In genomic region chr5:10702040-10702629, GRCh38 we compare ENCODE assay signal across 10 cellular contexts. TPM values are rescaled to one million over a fixed set of nuclear protein-coding genes. Genes with fewer than 3 reads are reported as not detected.
DNase-seq lines count a peak whose midpoint lies in the region; ATAC-seq and TF ChIP-seq lines count a peak whose summit lies in the region.
"Had no signal": no experiment of that assay in that cellular context is flagged by ENCODE, and none has a peak within 500 bp of the region (broad histone marks: within the 10 kb centered on the region; RNA-seq: fewer than 3 reads in every experiment).

No MANE protein-coding gene starts in this region.

- intact Hi-C loops in naive thymus-derived CD4-positive, alpha-beta T cell (cut with micrococcal nuclease), result loop anchor here in 1 of 2 donors (5.0 kb wide), 1 partner anchor 60 kb away; the partner anchor contains the start of gene DAP

- no peaks in the 10 kb centered on the region for H3K27me3 Mint-ChIP-seq in naive thymus-derived CD4-positive, alpha-beta T cell

- H3K4me1 Mint-ChIP-seq in naive thymus-derived CD4-positive, alpha-beta T cell, result peaks cover 38 to 58% (median 52%) of the 10 kb centered on the region in 7 donors

- no peak for TF ChIP-seq CTCF in retinal pigment epithelial cell (conservative IDR thresholded peaks at IDR 0.05; ENCODE audit: low read depth, low read length)

- POLR2A ChIA-PET in naive thymus-derived CD4-positive, alpha-beta T cell (lab: Charles Lee), result interaction anchor here (1.3 kb wide), 1 partner anchor 59 kb away, joined by 3 read pairs; the partner anchor contains the start of gene DAP

- no peaks in the 10 kb centered on the region for H3K9me3 Mint-ChIP-seq in naive thymus-derived CD4-positive, alpha-beta T cell

- no peaks in the 10 kb centered on the region for H3K9me3 ChIP-seq in SJSA1 (replicated peaks)
- H3K9me3 ChIP-seq in naive thymus-derived CD4-positive, alpha-beta T cell (ENCODE audit: control insufficient read depth in 2 of 3, low read length in 3 of 3), result no peaks in the 10 kb centered on the region
- H3K9me3 ChIP-seq: neutrophil had no signal

- no peak overlapping the region for H3K4me3 Mint-ChIP-seq in naive thymus-derived CD4-positive, alpha-beta T cell

- peak overlapping the region in 1 of 9 donors; percentile 42 for H3K27ac Mint-ChIP-seq in naive thymus-derived CD4-positive, alpha-beta T cell

- H3K36me3 ChIP-seq in SJSA1, result peaks cover 45% of the 10 kb centered on the region
- no peaks in the 10 kb centered on the region for H3K36me3 ChIP-seq in naive thymus-derived CD4-positive, alpha-beta T cell (ENCODE audit: control insufficient read depth in 2 of 3, insufficient read depth in 3 of 3, low read length in 3 of 3)

- H3K27me3 ChIP-seq in SJSA1 (replicated peaks), result no peaks in the 10 kb centered on the region
- no peaks in the 10 kb centered on the region for H3K27me3 ChIP-seq in naive thymus-derived CD4-positive, alpha-beta T cell (ENCODE audit: control insufficient read depth in 2 of 2, insufficient read depth in 2 of 2, low read length in 2 of 2)
- H3K27me3 ChIP-seq: neutrophil had no signal

- H3K36me3 Mint-ChIP-seq in naive thymus-derived CD4-positive, alpha-beta T cell, result peaks cover 0 to 18% (median 0%) of the 10 kb centered on the region in 5 donors

- peak overlapping the region; percentile 71 for H3K27ac ChIP-seq in SJSA1
- H3K27ac ChIP-seq in naive thymus-derived CD4-positive, alpha-beta T cell (ENCODE audit: low read depth, low read length), result no peak overlapping the region
- H3K27ac ChIP-seq: neutrophil had no signal

- H3K4me3 ChIP-seq in SJSA1 (no peak overlapping the region), retinal pigment epithelial cell (ENCODE audit: low read length) (no peak overlapping the region)
- no peak overlapping the region for H3K4me3 ChIP-seq in naive thymus-derived CD4-positive, alpha-beta T cell (ENCODE audit: low read length)

- CTCF ChIA-PET in naive thymus-derived CD4-positive, alpha-beta T cell (lab: Charles Lee), result interaction anchor here (0.8 to 1.2 kb wide), 3 partner anchors 42 to 86 kb away, joined by 3 read pairs; no protein-coding TSS in a partner anchor

- peaks cover 57% of the 10 kb centered on the region for H3K4me1 ChIP-seq in SJSA1 (replicated peaks)
- peaks cover 7 to 14% of the 10 kb centered on the region in 2 donors for H3K4me1 ChIP-seq in naive thymus-derived CD4-positive, alpha-beta T cell (ENCODE audit: control insufficient read depth in 2 of 2, insufficient read depth in 2 of 2, low read length in 2 of 2)

- DNase-seq in ELF-1 (ENCODE audit: low read depth, low spot score), result peak; percentile 61
- peak; percentile 91 to 95 for DNase-seq in SJSA1 (ENCODE audit: low read depth in 1 of 2, low spot score in 2 of 2)
- DNase-seq in fibroblast of peridontal ligament (ENCODE audit: extremely low read depth), result peak; percentile 91
- DNase-seq in retinal pigment epithelial cell (ENCODE audit: low read depth), result peak; percentile 99
- DNase-seq in DMS 273 treated with DMSO at 0.1 percent for 48 hours (lab: John Stamatoyannopoulos, UW), result no peak
- no peak for DNase-seq in naive thymus-derived CD4-positive, alpha-beta T cell
- DNase-seq in NCI-H146 (lab: John Stamatoyannopoulos, UW), result no peak
- DNase-seq: SIG-M5 had no signal

- no peak for ATAC-seq in naive thymus-derived CD4-positive, alpha-beta T cell
- ATAC-seq in GM18870 (IDR thresholded peaks at IDR 0.05; ENCODE audit: unreplicated experiment), result no peak

RNA-seq across cellular contexts. Expression of gene DAP, which starts 58.9 kb away (rescaled TPM):
- 40.6 and 64.6 TPM in 2 replicates for total RNA-seq in SJSA1 (2014; rRNA removed; shearing (Covaris generic))
- 10 to 100 TPM; 31.9 to 58.6 (median 38.5) TPM for total RNA-seq in naive thymus-derived CD4-positive, alpha-beta T cell
- polyA plus RNA-seq in naive thymus-derived CD4-positive, alpha-beta T cell, result 10 to 100 TPM; 60.9 to 91.6 TPM

Comparison
In these comparisons a context has a peak if more than half of its experiments do, and no peak if none do; other contexts are left out.
1. DNase-seq: peak in ELF-1 (single experiment), SJSA1 (2 of 2), fibroblast of peridontal ligament (single experiment) and retinal pigment epithelial cell (single experiment); none in DMS 273 treated with DMSO at 0.1 percent for 48 hours (single experiment), naive thymus-derived CD4-positive, alpha-beta T cell (0 of 9) and NCI-H146 (single experiment).